In genomic region chr20:49750611-49751396, GRCh38 we compare ENCODE assay signal across 8 cellular contexts. TPM values are rescaled to one million over a fixed set of nuclear protein-coding genes. Genes with fewer than 3 reads are reported as not detected.
A peak's percentile ranks its signal among the peaks of the same experiment; 100 is the strongest.
DNase-seq lines count a peak whose midpoint lies in the region; ATAC-seq, FAIRE-seq and TF ChIP-seq lines count a peak whose summit lies in the region.

No MANE protein-coding gene starts in this region.

- H3K4me3 Mint-ChIP-seq in immature natural killer cell (no peak overlapping the region), endothelial cell (ENCODE audit: unreplicated experiment) (no peak overlapping the region)

- H3K27ac Mint-ChIP-seq in immature natural killer cell (peak overlapping the region in 3 of 6 donors; percentile 1 to 19 (median 7)), endothelial cell (ENCODE audit: unreplicated experiment) (no peak overlapping the region)

- FAIRE-seq in GM12891 (lab: Jason Lieb, UNC), result peak; percentile 90

- H3K36me3 Mint-ChIP-seq in immature natural killer cell (no peaks in the 10 kb centered on the region), endothelial cell (ENCODE audit: low read depth, unreplicated experiment) (no peaks in the 10 kb centered on the region)

- no peak for TF ChIP-seq POLR2A in GM12891 (IDR thresholded peaks at IDR 0.05; ENCODE audit: low read depth, low read length)

- H3K27me3 Mint-ChIP-seq in immature natural killer cell (ENCODE audit: low read depth in 3 of 3), result peaks cover 2 to 4% (median 4%) of the 10 kb centered on the region in 3 donors
- peaks cover 6% of the 10 kb centered on the region for H3K27me3 Mint-ChIP-seq in endothelial cell (ENCODE audit: unreplicated experiment)

- H3K4me1 Mint-ChIP-seq in immature natural killer cell (peaks cover 9 to 11% of the 10 kb centered on the region in 2 donors), endothelial cell (ENCODE audit: unreplicated experiment) (peaks cover 13% of the 10 kb centered on the region)

- DNase-seq in GM12891 (ENCODE audit: insufficient read length, low spot score) (peak; percentile 37), immature natural killer cell (peak; percentile 18 to 40 (median 26)), A172 (ENCODE audit: low spot score) (no peak), midbrain (lab: John Stamatoyannopoulos, UW) (no peak), endothelial cell (ENCODE audit: low spot score) (no peak), SKM-1 treated with dmso at 0.1 percent for 144 hours (lab: John Stamatoyannopoulos, UW; ENCODE audit: unreplicated experiment) (no peak)

- no peak for TF ChIP-seq CTCF in endothelial cell (IDR thresholded peaks at IDR 0.05; ENCODE audit: unreplicated experiment)

- H3K9me3 Mint-ChIP-seq in immature natural killer cell, result no peaks in the 10 kb centered on the region
- no peaks in the 10 kb centered on the region for H3K9me3 Mint-ChIP-seq in endothelial cell (ENCODE audit: unreplicated experiment)

- peak; percentile 57 for ATAC-seq in GM21367 (IDR thresholded peaks at IDR 0.05; ENCODE audit: unreplicated experiment)
- ATAC-seq in HG03460 (IDR thresholded peaks at IDR 0.05; ENCODE audit: unreplicated experiment), result peak; percentile 83

TF ChIP-seq in GM12891, 5 proteins besides CTCF, POLR2A, EP300 and RAD21:
- TF ChIP-seq SPI1 (IDR thresholded peaks at IDR 0.05; ENCODE audit: low read depth, low read length), result peak; percentile 12; the same call in 1 of the 2 replicates
- TF ChIP-seq PAX5 (IDR thresholded peaks at IDR 0.05; ENCODE audit: insufficient read depth, low read length, severe bottlenecking), result peak; percentile 22
- TF ChIP-seq TAF1 (IDR thresholded peaks at IDR 0.05; ENCODE audit: low read depth, low read length), result no peak
- TF ChIP-seq POU2F2 (IDR thresholded peaks at IDR 0.05; ENCODE audit: low read depth, low read length), result no peak
- no peak for TF ChIP-seq POLR2AphosphoS5 (IDR thresholded peaks at IDR 0.05; ENCODE audit: low read depth, low read length)

RNA-seq across cellular contexts. Expression of gene B4GALT5, which starts 37.1 kb away (rescaled TPM):
- polyA plus RNA-seq in GM12891 (2012; ENCODE audit: low read depth, missing spikeins), result 7.5 TPM
- polyA plus RNA-seq in immature natural killer cell, result 1 to 10 TPM in 2 of 3 donors, under 1 TPM in 1; 0.35 to 3.2 (median 2.8) TPM
- 40.0 and 44.1 TPM in 2 replicates for total RNA-seq in A172 (2014; rRNA removed; shearing (Covaris generic))
- total RNA-seq in endothelial cell (ENCODE audit: unreplicated experiment), result 115 TPM

Comparison
In these comparisons a context has a peak if more than half of its experiments do, and no peak if none do; other contexts are left out.
1. DNase-seq: peak in GM12891 (single experiment) and immature natural killer cell (3 of 3); none in A172 (single experiment), midbrain (single experiment), endothelial cell (single experiment) and SKM-1 treated with dmso at 0.1 percent for 144 hours (single experiment).